ENCODE assay signal across 1 cellular context in genomic region chr6:35473849-35474128, GRCh38.
TF ChIP-seq lines count a peak whose summit lies in the region.

No MANE protein-coding gene starts in this region.

TF ChIP-seq in GM12878, 131 proteins besides CTCF, POLR2A, EP300 and RAD21:
- TF ChIP-seq SUZ12 (IDR thresholded peaks at IDR 0.05; ENCODE audit: unreplicated experiment) (no peak), ZNF687 (IDR thresholded peaks at IDR 0.05) (no peak), CBX3 (IDR thresholded peaks at IDR 0.05; ENCODE audit: borderline replicate concordance, low read depth) (no peak), SMC3 (IDR thresholded peaks at IDR 0.05; ENCODE audit: borderline replicate concordance, low read length) (no peak), BCL3 (IDR thresholded peaks at IDR 0.05; ENCODE audit: borderline replicate concordance, insufficient read depth, low read depth, low read length, poor library complexity, severe bottlenecking) (peak; percentile 14), PML (IDR thresholded peaks at IDR 0.05; ENCODE audit: low read length) (peak; percentile 29; the same call in 1 of the 2 replicates), CHD1 (IDR thresholded peaks at IDR 0.05; ENCODE audit: low read depth, low read length) (no peak), RFX5 (IDR thresholded peaks at IDR 0.05; ENCODE audit: low read depth, low read length) (no peak), FOXM1 (IDR thresholded peaks at IDR 0.05; ENCODE audit: low read depth, low read length) (0 out of 2 replicates have a peak, but pooled peaks have one; percentile 2), RAD51 (IDR thresholded peaks at IDR 0.05) (no peak), BHLHE40 (IDR thresholded peaks at IDR 0.05; ENCODE audit: borderline replicate concordance in 1 of 2, low read depth in 2 of 2, low read length in 1 of 2) (no peak), KLF5 (IDR thresholded peaks at IDR 0.05; ENCODE audit: partially characterized antibody) (peak; percentile 17)
